1 cellular context compared by ENCODE assay signal in genomic region chr9:124369236-124369797, GRCh38.
TF ChIP-seq lines count a peak whose summit lies in the region.

No MANE protein-coding gene starts in this region.

TF ChIP-seq in HEK293, 187 proteins besides CTCF, POLR2A, EP300 and RAD21 (continued from another document):
- no peak for TF ChIP-seq ZNF777 (tag by site-specific recombination; IDR thresholded peaks at IDR 0.05; ENCODE audit: borderline replicate concordance)
TF ChIP-seq in HEK293: peak in this region for 2.
